ENCODE assay signal across 8 cellular contexts in the genomic region with DNA sequence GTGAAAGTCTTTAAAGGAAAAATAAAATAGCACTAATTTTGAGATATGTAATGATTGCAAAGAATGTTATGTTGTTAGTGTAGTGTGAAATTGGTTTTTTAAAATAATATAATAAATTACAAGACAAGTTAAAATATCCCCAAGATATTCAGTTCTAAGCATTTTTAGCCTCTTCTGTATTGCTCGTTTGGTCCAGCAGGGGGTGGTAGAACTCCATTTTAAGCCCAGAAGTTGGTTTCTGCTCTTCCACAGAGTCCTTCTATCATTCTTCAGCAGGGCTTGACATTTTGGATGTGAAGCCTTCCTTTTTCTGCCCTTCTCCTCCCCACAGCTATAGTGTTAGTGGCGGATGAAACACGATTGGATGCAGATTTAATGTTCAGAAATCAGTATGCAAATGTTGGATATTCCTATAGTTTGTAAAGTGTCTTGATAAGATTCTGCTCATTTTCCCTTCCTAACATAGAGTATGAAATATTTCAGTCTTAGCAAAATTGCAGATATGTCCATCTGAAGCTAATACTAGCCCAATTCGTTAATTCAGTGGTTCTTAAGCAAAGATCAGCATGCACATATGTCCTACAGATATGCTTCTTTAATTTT. TPM values are rescaled to one million over a fixed set of nuclear protein-coding genes. Genes with fewer than 3 reads are reported as not detected.
DNase-seq lines count a peak whose midpoint lies in the region; ATAC-seq and TF ChIP-seq lines count a peak whose summit lies in the region.

No MANE protein-coding gene starts in this region.

- no peak overlapping the region for H3K9ac ChIP-seq in PC-3 (ENCODE audit: low read length)

- WGBS in body of pancreas, 2 donors, result 17 to 18% methylated on average over 4 of the region's 4 CpGs

- H3K27me3 ChIP-seq in PC-3 (ENCODE audit: low read length) (peaks cover 5% of the 10 kb centered on the region; the same call in 1 of the 2 replicates), body of pancreas (no peaks in the 10 kb centered on the region)

- H2AFZ ChIP-seq in PC-3 (ENCODE audit: low read length), result no peak overlapping the region

- H3K27ac ChIP-seq in PC-3 (ENCODE audit: low read length), result no peak overlapping the region
- H3K27ac ChIP-seq in body of pancreas, result no peak overlapping the region

- ATAC-seq in HG03460 (IDR thresholded peaks at IDR 0.05; ENCODE audit: unreplicated experiment) (peak; percentile 52), PC-3 (peak; percentile 30; the same call in 1 of the 2 replicates), body of pancreas (no peak), GM18873 (IDR thresholded peaks at IDR 0.05; ENCODE audit: low FRiP score, unreplicated experiment) (no peak)

- intact Hi-C loops in PC-3 (cut with micrococcal nuclease), result loop anchor here (1.0 to 5.0 kb wide), 5 partner anchors 103 to 921 kb away; no protein-coding TSS in a partner anchor
- intact Hi-C loops in body of pancreas (cut with DNase I), result no loop called here

- DNase-seq in DMS 273 (lab: John Stamatoyannopoulos, UW; ENCODE audit: unreplicated experiment), result peak; percentile 66
- DNase-seq in DMS 273 treated with DMSO at 0.1 percent for 48 hours (lab: John Stamatoyannopoulos, UW), result no peak
- DNase-seq in PC-3, result peak; percentile 72
- peak in 3 of 4 donors; percentile 14 to 54 (median 29) for DNase-seq in body of pancreas
- peak; percentile 94 for DNase-seq in inferior parietal cortex (ENCODE audit: extremely low spot score)
- peak; percentile 14 for DNase-seq in stimulated activated CD4-positive, alpha-beta T cell treated with anti-CD3 and anti-CD28 coated beads, Interleukin-4, amount 100 ng/mL, for 24 hours

- no peaks in the 10 kb centered on the region for H3K9me2 ChIP-seq in PC-3 (replicated peaks; ENCODE audit: low read length)

- no peaks in the 10 kb centered on the region for H3K9me3 ChIP-seq in PC-3 (ENCODE audit: low read length)
- H3K9me3 ChIP-seq in body of pancreas, result no peaks in the 10 kb centered on the region

- peak overlapping the region; percentile 97; the same call in 1 of the 2 replicates for H3K4me2 ChIP-seq in PC-3 (ENCODE audit: low read length)

- no peaks in the 10 kb centered on the region for H3F3A ChIP-seq in PC-3 (ENCODE audit: low read length, unreplicated experiment)

- H3K4me3 ChIP-seq in PC-3 (ENCODE audit: low read length), result peak overlapping the region; percentile 67; the same call in 1 of the 2 replicates
- H3K4me3 ChIP-seq in body of pancreas, result no peak overlapping the region

- no TSS peak for BruUV-seq in PC-3 (replicated peaks; lab: Mats Ljungman, UMichigan)

- POLR2A ChIA-PET in PC-3 (lab: Charles Lee; ENCODE audit: unreplicated experiment), result no interaction called here

- H3K36me3 ChIP-seq in PC-3 (ENCODE audit: low read depth, low read length) (no peaks in the 10 kb centered on the region), body of pancreas (replicated peaks in 1 of 2; ENCODE audit: insufficient read depth in 1 of 2, low read depth in 2 of 2) (no peaks in the 10 kb centered on the region)

- CTCF ChIA-PET in PC-3 (lab: Charles Lee), result no interaction called here

- TF ChIP-seq CTCF in PC-3 (conservative IDR thresholded peaks at IDR 0.05; ENCODE audit: low read depth, low read length) (peak; percentile 84), body of pancreas (IDR thresholded peaks at IDR 0.05) (peak; percentile 30 to 69 (median 57))

- H3K4me1 ChIP-seq in PC-3 (ENCODE audit: insufficient read depth, low read length), result no peaks in the 10 kb centered on the region; the same call in 1 of the 2 replicates
- H3K4me1 ChIP-seq in body of pancreas, result peaks cover 16% of the 10 kb centered on the region

- no peaks in the 10 kb centered on the region for H4K20me1 ChIP-seq in PC-3 (ENCODE audit: low read length)

- TF ChIP-seq POLR2A in body of pancreas (IDR thresholded peaks at IDR 0.05), result no peak

- H3K79me2 ChIP-seq in PC-3 (ENCODE audit: low read length), result no peaks in the 10 kb centered on the region

RNA-seq across cellular contexts. Expression of a gene that starts 1.5 kb away (rescaled TPM):
- 0.12 and 2.4 TPM in 2 replicates for total RNA-seq in PC-3 (2014; rRNA removed)
- total RNA-seq in body of pancreas, result under 1 TPM; under 0.01 to 0.26 TPM

Comparison
In these comparisons a context has a peak if more than half of its experiments do, and no peak if none do; other contexts are left out.
1. ATAC-seq: peak in HG03460 (single experiment) and PC-3 (single experiment); none in body of pancreas (single experiment) and GM18873 (single experiment).